ENCODE assay signal across 1 cellular context in genomic region chr10:75238182-75239180, GRCh38.
TF ChIP-seq lines count a peak whose summit lies in the region.

No MANE protein-coding gene starts in this region.

TF ChIP-seq in HepG2, 621 proteins besides CTCF, POLR2A, EP300 and RAD21 (continued from another document and continues in another):
- TF ChIP-seq REST (IDR thresholded peaks at IDR 0.05; ENCODE audit: borderline replicate concordance in 1 of 2, low read depth in 1 of 2, low read length in 2 of 2) (no peak), IRF2 (CRISPR knock-in tag; IDR thresholded peaks at IDR 0.05) (no peak), ZNF318 (CRISPR knock-in tag; IDR thresholded peaks at IDR 0.05) (no peak), THRA (CRISPR knock-in tag; IDR thresholded peaks at IDR 0.05; ENCODE audit: borderline replicate concordance) (no peak), ZNF740 (CRISPR knock-in tag; IDR thresholded peaks at IDR 0.05) (no peak), DZIP1 (CRISPR knock-in tag; IDR thresholded peaks at IDR 0.05) (no peak), NFAT5 (CRISPR knock-in tag; IDR thresholded peaks at IDR 0.05) (no peak), PTBP1 (IDR thresholded peaks at IDR 0.05; ENCODE audit: low read depth, low read length, poor library complexity, severe bottlenecking) (no peak), ZNF639 (CRISPR knock-in tag; conservative IDR thresholded peaks at IDR 0.05) (no peak), CEBPG (CRISPR knock-in tag; IDR thresholded peaks at IDR 0.05) (no peak), ZNF670 (CRISPR knock-in tag; IDR thresholded peaks at IDR 0.05; ENCODE audit: borderline replicate concordance) (no peak), KDM6A (CRISPR knock-in tag; IDR thresholded peaks at IDR 0.05; ENCODE audit: low read depth) (no peak), ZNF280B (CRISPR knock-in tag; IDR thresholded peaks at IDR 0.05; ENCODE audit: borderline replicate concordance) (0 out of 2 replicates have a peak, but pooled peaks have one; percentile 38), SMAD1 (CRISPR knock-in tag; IDR thresholded peaks at IDR 0.05; ENCODE audit: borderline replicate concordance, low read depth) (no peak), REXO4 (CRISPR knock-in tag; IDR thresholded peaks at IDR 0.05; ENCODE audit: borderline replicate concordance) (no peak), HNF4A (CRISPR knock-in tag; IDR thresholded peaks at IDR 0.05) (peak; percentile 42; the same call in 1 of the 2 replicates), PHF5A (CRISPR knock-in tag; IDR thresholded peaks at IDR 0.05; ENCODE audit: low read depth, unreplicated experiment) (no peak), NKX3-1 (CRISPR knock-in tag; IDR thresholded peaks at IDR 0.05) (no peak), TRIM24 (CRISPR knock-in tag; IDR thresholded peaks at IDR 0.05) (no peak), ELK4 (CRISPR knock-in tag; IDR thresholded peaks at IDR 0.05; ENCODE audit: borderline replicate concordance) (no peak), PAF1 (CRISPR knock-in tag; IDR thresholded peaks at IDR 0.05) (no peak), RARA (CRISPR knock-in tag; IDR thresholded peaks at IDR 0.05) (peak; percentile 34; the same call in 1 of the 2 replicates), HES4 (CRISPR knock-in tag; IDR thresholded peaks at IDR 0.05; ENCODE audit: borderline replicate concordance) (no peak), ESRRA (CRISPR knock-in tag; IDR thresholded peaks at IDR 0.05; ENCODE audit: low read depth) (no peak)
